ENCODE assay signal across 18 cellular contexts in the genomic region with DNA sequence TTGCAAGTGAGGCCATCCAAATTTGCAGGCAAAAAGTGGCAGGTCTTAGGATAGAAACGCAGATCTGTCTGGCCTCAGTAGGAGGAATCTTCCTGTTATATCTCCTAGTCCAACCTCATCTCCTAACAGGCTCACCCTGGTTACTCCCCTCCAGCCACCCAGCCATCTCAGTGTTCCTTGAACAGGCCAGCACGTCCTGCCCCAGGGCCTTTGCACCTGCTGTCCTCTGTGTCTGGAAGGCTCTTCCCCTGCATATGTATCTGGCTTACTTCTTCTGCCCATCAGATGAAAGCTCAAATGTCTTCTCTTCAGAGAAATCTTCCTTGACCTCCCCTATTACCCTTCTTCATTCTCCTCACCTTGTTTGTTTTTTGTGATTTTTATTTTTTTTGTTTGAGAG.
DNase-seq lines count a peak whose midpoint lies in the region; FAIRE-seq and TF ChIP-seq lines count a peak whose summit lies in the region.
"Had no signal": no experiment of that assay in that cellular context is flagged by ENCODE, and none has a peak within 500 bp of the region (broad histone marks: within the 10 kb centered on the region; RNA-seq: fewer than 3 reads in every experiment).

No MANE protein-coding gene starts in this region.

- H4K8ac ChIP-seq in H9 (replicated peaks; ENCODE audit: insufficient read length, low read depth, low read length) (no peak overlapping the region), H1 (ENCODE audit: extremely low read depth, insufficient read depth, low read length) (no peak overlapping the region)

- no peaks in the 10 kb centered on the region; a peak in 1 of 5 replicates for H3K9me3 Mint-ChIP-seq in H9
- peaks cover 2% of the 10 kb centered on the region for H3K9me3 Mint-ChIP-seq in neural progenitor cell
- H3K9me3 Mint-ChIP-seq: HFFc6 had no signal

- DNase-seq in H9 = no peak
- peak; percentile 67 for DNase-seq in NCI-H69 (lab: John Stamatoyannopoulos, UW)
- no peak for DNase-seq in H1 (ENCODE audit: low read depth in 1 of 2, low spot score in 2 of 2)
- DNase-seq in neural progenitor cell (ENCODE audit: low spot score) = no peak
- DNase-seq in NCI-H2029 (lab: John Stamatoyannopoulos, UW) = no peak
- no peak for DNase-seq in NCI-H524 (lab: John Stamatoyannopoulos, UW)
- no peak for DNase-seq in NCI-H1092 treated with DMSO at 0.1 percent for 48 hours (lab: John Stamatoyannopoulos, UW)
- DNase-seq: CD4-positive, alpha-beta memory T cell; GM23248; HFFc6 had no signal

- H2BK12ac ChIP-seq in H9 (ENCODE audit: insufficient read length, low read depth, low read length) = no peak overlapping the region
- H2BK12ac ChIP-seq in H1 (ENCODE audit: low read depth, low read length) = no peak overlapping the region

- H3K14ac ChIP-seq in H9 (ENCODE audit: insufficient read depth, low read length) (no peak overlapping the region), H1 (ENCODE audit: insufficient read length) (no peak overlapping the region)

- no peak for TF ChIP-seq RAD21 in H1 (IDR thresholded peaks at IDR 0.05 in 1 of 2, conservative IDR thresholded peaks at IDR 0.05 in 1 of 2; ENCODE audit: low read depth in 2 of 2, low read length in 2 of 2)

- TF ChIP-seq CTCF in H9 (conservative IDR thresholded peaks at IDR 0.05) (no peak), H1 (IDR thresholded peaks at IDR 0.05; ENCODE audit: control extremely low read depth in 1 of 3, insufficient read depth in 1 of 3, low read depth in 1 of 3, low read length in 3 of 3) (no peak), neural progenitor cell (IDR thresholded peaks at IDR 0.05) (no peak)

- H3K36me3 ChIP-seq in H1 (ENCODE audit: control insufficient read depth in 2 of 4, insufficient read depth in 4 of 4, low read length in 3 of 4) (no peaks in the 10 kb centered on the region), neural progenitor cell (no peaks in the 10 kb centered on the region)
- H3K36me3 ChIP-seq: BE2C, HAP-1 had no signal

- H3F3A ChIP-seq in neural progenitor cell (ENCODE audit: low read depth) = peaks cover 20% of the 10 kb centered on the region

- H3K23ac ChIP-seq in H9 (ENCODE audit: insufficient read length, low read depth, low read length) = no peak overlapping the region
- no peak overlapping the region for H3K23ac ChIP-seq in H1 (ENCODE audit: insufficient read length)

- H4K91ac ChIP-seq in H9 (ENCODE audit: insufficient read length, low read depth, low read length) (no peak overlapping the region), H1 (replicated peaks; ENCODE audit: insufficient read length, low read length) (no peak overlapping the region)

- H2BK5ac ChIP-seq in H9 (ENCODE audit: insufficient read length, low read length) (no peak overlapping the region), H1 (ENCODE audit: low read depth, low read length) (no peak overlapping the region)

- H2AK5ac ChIP-seq in H9 (ENCODE audit: insufficient read length, low read length) (no peak overlapping the region), H1 (ENCODE audit: low read depth, low read length) (no peak overlapping the region)

- no peak overlapping the region; a peak in 1 of 7 replicates for H3K27ac Mint-ChIP-seq in H9
- H3K27ac Mint-ChIP-seq in neural progenitor cell = peak overlapping the region; percentile 13
- H3K27ac Mint-ChIP-seq: CD4-positive, alpha-beta memory T cell; HFFc6 had no signal

- H3K23me2 ChIP-seq in H9 (ENCODE audit: insufficient read length, low read depth, low read length, poor library complexity, severe bottlenecking) = no peaks in the 10 kb centered on the region
- no peaks in the 10 kb centered on the region for H3K23me2 ChIP-seq in H1 (ENCODE audit: low read depth, low read length)

- H2BK20ac ChIP-seq in H9 (ENCODE audit: low read depth, low read length, poor library complexity, severe bottlenecking) (no peak overlapping the region), H1 (ENCODE audit: low read length) (no peak overlapping the region)

- H2BK120ac ChIP-seq in H9 (ENCODE audit: low read depth, low read length, poor library complexity, severe bottlenecking) (no peak overlapping the region), H1 (replicated peaks; ENCODE audit: low read depth, low read length) (no peak overlapping the region)

- TF ChIP-seq EP300 in H1 (IDR thresholded peaks at IDR 0.05; ENCODE audit: borderline replicate concordance in 1 of 2, low read depth in 2 of 2, low read length in 2 of 2) = no peak

- no peak overlapping the region for H3K56ac ChIP-seq in H9 (ENCODE audit: insufficient read length, low read depth, low read length)
- H3K56ac ChIP-seq in H1 (replicated peaks; ENCODE audit: insufficient read length, low read depth, low read length) = no peak overlapping the region

- WGBS in H9 (ENCODE audit: extremely low coverage, insufficient read length, low lambda C conversion rate) = no CpG with 5 or more reads among the region's 2 CpGs
- 82% methylated on average over 2 of the region's 2 CpGs; no CpG with 5 or more reads in 1 of the 2 experiments for WGBS in H1 (ENCODE audit: extremely low coverage in 1 of 2, insufficient coverage in 1 of 2, insufficient read length in 1 of 2, insufficient replicate concordance in 2 of 2, low coverage in 1 of 2, low lambda C conversion rate in 2 of 2, missing lambda C conversion rate in 1 of 2), 2 experiments

- H3K36me3 Mint-ChIP-seq in H9 (ENCODE audit: insufficient read depth in 1 of 3, low read depth in 3 of 3) = no peaks in the 10 kb centered on the region; a peak in 1 of 7 replicates
- no peaks in the 10 kb centered on the region for H3K36me3 Mint-ChIP-seq in neural progenitor cell
- H3K36me3 Mint-ChIP-seq: CD4-positive, alpha-beta memory T cell had no signal

- H3K9me3 ChIP-seq in H9 (ENCODE audit: control insufficient read depth, low read depth, low read length) (no peaks in the 10 kb centered on the region), H1 (ENCODE audit: insufficient read depth in 2 of 2, low read depth in 1 of 2, low read length in 1 of 2) (no peaks in the 10 kb centered on the region), neural progenitor cell (ENCODE audit: low read depth) (no peaks in the 10 kb centered on the region)
- H3K9me3 ChIP-seq: A549, BE2C, HAP-1 had no signal

- no peak overlapping the region for H3K4me2 ChIP-seq in H9 (ENCODE audit: insufficient read depth, insufficient read length, low read length)
- H3K4me2 ChIP-seq in H1 (ENCODE audit: insufficient read depth in 1 of 2, low read depth in 2 of 2, low read length in 2 of 2) = peak overlapping the region; percentile 1 to 47; a peak in 2 of 4 replicates
- H3K4me2 ChIP-seq in neural progenitor cell = no peak overlapping the region
- H3K4me2 ChIP-seq: A549 had no signal

- no peak overlapping the region for H3K4me3 ChIP-seq in H1 (ENCODE audit: extremely low read depth in 1 of 4, insufficient read depth in 2 of 4, low read depth in 3 of 4, low read length in 4 of 4)
- no peak overlapping the region for H3K4me3 ChIP-seq in neural progenitor cell
- H3K4me3 ChIP-seq: A549, GM12878, GM23248, HAP-1 had no signal

- H4K20me1 ChIP-seq in H9 (ENCODE audit: control insufficient read depth, insufficient read depth, insufficient read length) (no peaks in the 10 kb centered on the region), H1 (replicated peaks in 1 of 2; ENCODE audit: control insufficient read depth in 1 of 2, insufficient read depth in 2 of 2, low read length in 2 of 2) (no peaks in the 10 kb centered on the region), neural progenitor cell (ENCODE audit: low read depth) (peaks cover 7% of the 10 kb centered on the region)

- no peaks in the 10 kb centered on the region for H3K79me2 ChIP-seq in H9 (ENCODE audit: insufficient read depth, low read length)
- H3K79me2 ChIP-seq in H1 (ENCODE audit: control insufficient read depth in 1 of 2, insufficient read depth in 2 of 2, low read length in 2 of 2) = no peaks in the 10 kb centered on the region
- H3K79me2 ChIP-seq in neural progenitor cell (ENCODE audit: low read depth) = no peaks in the 10 kb centered on the region

- H3K4me3 Mint-ChIP-seq in H9 = no peak overlapping the region
- no peak overlapping the region for H3K4me3 Mint-ChIP-seq in neural progenitor cell
- H3K4me3 Mint-ChIP-seq: CD4-positive, alpha-beta memory T cell; HFFc6 had no signal

- H3K4me1 ChIP-seq in H9 (ENCODE audit: insufficient read depth, low read length) (peaks cover 4% of the 10 kb centered on the region; the same call in 1 of the 2 replicates), H1 (replicated peaks in 1 of 4; ENCODE audit: control insufficient read depth in 3 of 4, insufficient read depth in 4 of 4, low read length in 3 of 4) (peaks cover 5 to 11% (median 7%) of the 10 kb centered on the region in 4 experiments), neural progenitor cell (peaks cover 10% of the 10 kb centered on the region)
- H3K4me1 ChIP-seq: A549, HAP-1 had no signal

- no peak for TF ChIP-seq POLR2A in H1 (IDR thresholded peaks at IDR 0.05; ENCODE audit: control extremely low read depth in 1 of 2, low read depth in 2 of 2, low read length in 2 of 2)

- H4K5ac ChIP-seq in H9 (ENCODE audit: insufficient read length, low read depth, low read length) (no peak overlapping the region), H1 (ENCODE audit: insufficient read length, low read depth, low read length) (no peak overlapping the region)

- peaks cover 10 to 29% of the 10 kb centered on the region in 2 experiments for H3K4me1 Mint-ChIP-seq in H9
- H3K4me1 Mint-ChIP-seq in neural progenitor cell = peaks cover 24% of the 10 kb centered on the region
- H3K4me1 Mint-ChIP-seq: CD4-positive, alpha-beta memory T cell had no signal

- CTCF ChIA-PET in H1 (lab: Charles Lee; ENCODE audit: partially characterized antibody) = interaction anchor here (0.8 to 1.7 kb wide), 3 partner anchors 22 to 373 kb away, joined by 3 to 5 read pairs (median 3); no protein-coding TSS in a partner anchor

- H3K4ac ChIP-seq in H9 (ENCODE audit: low read depth, low read length) (no peak overlapping the region), H1 (replicated peaks; ENCODE audit: insufficient read length, low read depth, low read length) (no peak overlapping the region)

- peaks cover 49% of the 10 kb centered on the region for H3K27me3 Mint-ChIP-seq in H9 (ENCODE audit: low read depth)
- peaks cover 9% of the 10 kb centered on the region for H3K27me3 Mint-ChIP-seq in neural progenitor cell (ENCODE audit: insufficient read depth, low read depth)

- no peak overlapping the region for H3K27ac ChIP-seq in H9 (ENCODE audit: insufficient read length, low read depth, low read length)
- H3K27ac ChIP-seq in H1 (ENCODE audit: low read depth, low read length) = no peak overlapping the region
- H3K27ac ChIP-seq in neural progenitor cell = no peak overlapping the region
- H3K27ac ChIP-seq: A549, C4-2B, GM23248 had no signal

- H3K27me3 ChIP-seq in H9 (ENCODE audit: insufficient read depth, low read length) = no peaks in the 10 kb centered on the region; the same call in 1 of the 2 replicates
- H3K27me3 ChIP-seq in H1 (replicated peaks in 1 of 4; ENCODE audit: control insufficient read depth in 3 of 4, extremely low read depth in 1 of 4, insufficient read depth in 3 of 4, low read length in 3 of 4) = no peaks in the 10 kb centered on the region
- H3K27me3 ChIP-seq in neural progenitor cell = peaks cover 14% of the 10 kb centered on the region
- H3K27me3 ChIP-seq: BE2C had no signal

- no peak overlapping the region for H3T11ph ChIP-seq in H9 (ENCODE audit: low read length)

- no peak overlapping the region for H2BK15ac ChIP-seq in H9 (ENCODE audit: low read depth, low read length)
- no peak overlapping the region for H2BK15ac ChIP-seq in H1 (ENCODE audit: low read length)

- FAIRE-seq in H1 (lab: Jason Lieb, UNC) = no peak
- FAIRE-seq: A549, GM12878, GM18507, HepG2, HTR-8/SVneo had no signal

- no peak overlapping the region for H2AFZ ChIP-seq in H9 (ENCODE audit: low read length)
- H2AFZ ChIP-seq in H1 (ENCODE audit: low read length) = no peak overlapping the region
- no peak overlapping the region for H2AFZ ChIP-seq in neural progenitor cell (replicated peaks)
- H2AFZ ChIP-seq: GM23248 had no signal

- H3K18ac ChIP-seq in H9 (ENCODE audit: insufficient read length, low read depth, low read length) (no peak overlapping the region), H1 (ENCODE audit: extremely low read depth, low read length) (no peak overlapping the region; the same call in 1 of the 2 replicates)

- POLR2A ChIA-PET in H1 (lab: Charles Lee; ENCODE audit: partially characterized antibody) = interaction anchor here (0.9 kb wide), 1 partner anchor 214 kb away, joined by 3 read pairs; no protein-coding TSS in a partner anchor

- H3K9ac ChIP-seq in H9 (ENCODE audit: extremely low read depth, insufficient read length, low read length) = peak overlapping the region; percentile 24
- no peak overlapping the region for H3K9ac ChIP-seq in H1 (replicated peaks in 1 of 4; ENCODE audit: extremely low read depth in 1 of 4, low read depth in 3 of 4, low read length in 3 of 4)
- no peak overlapping the region for H3K9ac ChIP-seq in neural progenitor cell
- H3K9ac ChIP-seq: GM23248 had no signal

- no peaks in the 10 kb centered on the region for H3K79me1 ChIP-seq in H9 (ENCODE audit: insufficient read depth, low read depth, low read length, poor library complexity, severe bottlenecking)
- no peaks in the 10 kb centered on the region for H3K79me1 ChIP-seq in H1 (ENCODE audit: low read depth, low read length)

Comparison
In these comparisons a context has a peak if more than half of its experiments do, and no peak if none do; other contexts are left out.
1. H3K4me2 ChIP-seq: peak in H1 (2 of 2); none in H9 (single experiment) and neural progenitor cell (single experiment).